Comparison of ENCODE assay signal across 1 cellular context in the genomic region with DNA sequence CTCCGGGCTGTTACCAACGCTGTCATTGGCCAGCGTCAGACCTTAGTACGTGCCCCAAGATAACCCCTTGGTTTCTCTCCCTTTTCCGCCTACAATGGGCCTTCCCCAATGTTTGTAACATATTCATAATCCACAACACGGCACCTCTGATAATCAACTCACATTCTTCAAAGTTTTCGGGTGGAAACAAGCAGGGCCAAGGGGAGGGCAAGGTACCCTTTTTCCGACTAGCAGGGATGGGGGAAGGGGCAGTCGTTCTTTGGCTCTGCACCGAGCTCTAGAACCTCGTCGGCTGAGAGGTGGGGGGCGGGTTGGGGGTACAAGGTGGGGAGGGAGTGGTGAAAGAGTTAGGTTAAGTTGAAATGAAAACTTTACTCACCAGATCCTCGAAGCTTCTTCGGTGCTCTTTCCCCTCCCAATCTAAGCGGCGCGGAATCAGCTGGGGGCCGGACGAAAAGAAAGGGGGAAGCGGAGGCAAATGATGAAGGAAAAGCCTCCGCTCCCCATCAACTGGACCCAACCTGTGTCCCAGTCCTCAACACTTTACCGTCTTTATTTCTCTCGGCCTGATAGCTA.
TF ChIP-seq lines count a peak whose summit lies in the region.

No MANE protein-coding gene starts in this region.

TF ChIP-seq in HepG2, 621 proteins besides CTCF, POLR2A, EP300 and RAD21 (continued from another document):
- TF ChIP-seq, protein P1, sequence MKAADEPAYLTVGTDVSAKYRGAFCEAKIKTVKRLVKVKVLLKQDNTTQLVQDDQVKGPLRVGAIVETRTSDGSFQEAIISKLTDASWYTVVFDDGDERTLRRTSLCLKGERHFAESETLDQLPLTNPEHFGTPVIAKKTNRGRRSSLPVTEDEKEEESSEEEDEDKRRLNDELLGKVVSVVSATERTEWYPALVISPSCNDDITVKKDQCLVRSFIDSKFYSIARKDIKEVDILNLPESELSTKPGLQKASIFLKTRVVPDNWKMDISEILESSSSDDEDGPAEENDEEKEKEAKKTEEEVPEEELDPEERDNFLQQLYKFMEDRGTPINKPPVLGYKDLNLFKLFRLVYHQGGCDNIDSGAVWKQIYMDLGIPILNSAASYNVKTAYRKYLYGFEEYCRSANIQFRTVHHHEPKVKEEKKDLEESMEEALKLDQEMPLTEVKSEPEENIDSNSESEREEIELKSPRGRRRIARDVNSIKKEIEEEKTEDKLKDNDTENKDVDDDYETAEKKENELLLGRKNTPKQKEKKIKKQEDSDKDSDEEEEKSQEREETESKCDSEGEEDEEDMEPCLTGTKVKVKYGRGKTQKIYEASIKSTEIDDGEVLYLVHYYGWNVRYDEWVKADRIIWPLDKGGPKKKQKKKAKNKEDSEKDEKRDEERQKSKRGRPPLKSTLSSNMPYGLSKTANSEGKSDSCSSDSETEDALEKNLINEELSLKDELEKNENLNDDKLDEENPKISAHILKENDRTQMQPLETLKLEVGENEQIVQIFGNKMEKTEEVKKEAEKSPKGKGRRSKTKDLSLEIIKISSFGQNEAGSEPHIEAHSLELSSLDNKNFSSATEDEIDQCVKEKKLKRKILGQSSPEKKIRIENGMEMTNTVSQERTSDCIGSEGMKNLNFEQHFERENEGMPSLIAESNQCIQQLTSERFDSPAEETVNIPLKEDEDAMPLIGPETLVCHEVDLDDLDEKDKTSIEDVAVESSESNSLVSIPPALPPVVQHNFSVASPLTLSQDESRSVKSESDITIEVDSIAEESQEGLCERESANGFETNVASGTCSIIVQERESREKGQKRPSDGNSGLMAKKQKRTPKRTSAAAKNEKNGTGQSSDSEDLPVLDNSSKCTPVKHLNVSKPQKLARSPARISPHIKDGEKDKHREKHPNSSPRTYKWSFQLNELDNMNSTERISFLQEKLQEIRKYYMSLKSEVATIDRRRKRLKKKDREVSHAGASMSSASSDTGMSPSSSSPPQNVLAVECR (CRISPR knock-in tag; IDR thresholded peaks at IDR 0.05; ENCODE audit: borderline replicate concordance): 0 out of 2 replicates have a peak, but pooled peaks have one; percentile 11
- TF ChIP-seq ZNF574 (CRISPR knock-in tag; IDR thresholded peaks at IDR 0.05) (peak; percentile 23; the same call in 1 of the 2 replicates), PHF8 (CRISPR knock-in tag; IDR thresholded peaks at IDR 0.05) (peak; percentile 55), MYC (CRISPR knock-in tag; IDR thresholded peaks at IDR 0.05; ENCODE audit: borderline replicate concordance) (no peak), THRA (CRISPR knock-in tag; IDR thresholded peaks at IDR 0.05; ENCODE audit: borderline replicate concordance) (peak; percentile 47; the same call in 1 of the 2 replicates), PAWR (CRISPR knock-in tag; IDR thresholded peaks at IDR 0.05; ENCODE audit: borderline replicate concordance) (no peak)
